ENCODE assay signal across 18 cellular contexts in the genomic region with DNA sequence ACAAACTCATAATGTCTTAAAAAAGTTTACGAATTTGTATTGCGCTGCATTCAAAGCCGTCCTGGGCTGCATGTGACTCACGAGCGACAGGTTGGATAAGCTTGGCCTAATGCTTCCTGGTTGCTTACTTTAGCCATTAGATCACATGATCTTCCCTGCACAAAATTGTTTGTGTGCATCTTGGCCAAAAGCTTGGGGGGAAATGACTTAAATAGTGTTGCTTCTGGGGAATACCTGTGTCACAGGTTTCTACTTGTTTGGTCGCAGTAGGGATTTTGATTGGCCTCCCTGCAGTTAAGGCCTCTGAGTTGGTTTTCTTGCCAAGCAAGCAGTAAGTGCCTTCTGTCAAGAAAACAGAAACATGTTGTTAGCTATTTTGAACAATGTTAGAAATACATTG. TPM values are rescaled to one million over a fixed set of nuclear protein-coding genes. Genes with fewer than 3 reads are reported as not detected.
DNase-seq lines count a peak whose midpoint lies in the region; TF ChIP-seq lines count a peak whose summit lies in the region.
"Had no signal": no experiment of that assay in that cellular context is flagged by ENCODE, and none has a peak within 500 bp of the region (broad histone marks: within the 10 kb centered on the region; RNA-seq: fewer than 3 reads in every experiment).

No MANE protein-coding gene starts in this region.

- H3K4me3 ChIP-seq in HEK293 (ENCODE audit: low read depth, low read length) (no peak overlapping the region), iPS-20b (ENCODE audit: low read length) (no peak overlapping the region), smooth muscle cell (no peak overlapping the region)
- H3K4me3 ChIP-seq: HAP-1 had no signal

- TF ChIP-seq CTCF in HEK293 (tag by site-specific recombination; IDR thresholded peaks at IDR 0.05): no peak
- no peak for TF ChIP-seq CTCF in brain (conservative IDR thresholded peaks at IDR 0.05)
- TF ChIP-seq CTCF in smooth muscle cell (IDR thresholded peaks at IDR 0.05; ENCODE audit: borderline replicate concordance, insufficient read depth, poor library complexity, severe bottlenecking): no peak

- H4K20me1 ChIP-seq in smooth muscle cell (ENCODE audit: low read depth): peaks cover 4% of the 10 kb centered on the region

- CTCF ChIA-PET in HEK293 (lab: Yijun Ruan, JAX): interaction anchor here (1.0 to 2.4 kb wide), 3 partner anchors 11 to 77 kb away, joined by 3 to 17 read pairs (median 4); no protein-coding TSS in a partner anchor

- no peaks in the 10 kb centered on the region for H3K27me3 Mint-ChIP-seq in brain
- H3K27me3 Mint-ChIP-seq: activated CD4-positive, alpha-beta memory T cell treated with anti-CD3 and anti-CD28 coated beads for 36 hours; activated naive CD8-positive, alpha-beta T cell treated with anti-CD3 and anti-CD28 coated beads, Interleukin-2, amount 10 ng/mL, durations not matched to agents 7 days and 5 days; naive thymus-derived CD4-positive, alpha-beta T cell; stimulated activated naive CD8-positive, alpha-beta T cell treated with anti-CD3 and anti-CD28 coated beads, Interleukin-15, amount 100 ng/mL, for 72 hours had no signal

- no peaks in the 10 kb centered on the region for H3F3A ChIP-seq in smooth muscle cell (ENCODE audit: low read depth)

- no peaks in the 10 kb centered on the region for H3K79me2 ChIP-seq in smooth muscle cell (ENCODE audit: low read depth)

- 74% methylated on average over 6 of the region's 6 CpGs for WGBS in smooth muscle cell (ENCODE audit: low lambda C conversion rate)

- H3K9me3 Mint-ChIP-seq in brain: no peaks in the 10 kb centered on the region
- H3K9me3 Mint-ChIP-seq: activated CD4-positive, alpha-beta memory T cell treated with anti-CD3 and anti-CD28 coated beads for 36 hours; activated naive CD8-positive, alpha-beta T cell treated with anti-CD3 and anti-CD28 coated beads, Interleukin-2, amount 10 ng/mL, durations not matched to agents 7 days and 5 days; naive thymus-derived CD4-positive, alpha-beta T cell; stimulated activated naive CD8-positive, alpha-beta T cell treated with anti-CD3 and anti-CD28 coated beads, Interleukin-15, amount 100 ng/mL, for 72 hours had no signal

- H3K4me1 Mint-ChIP-seq in brain: peaks cover 14% of the 10 kb centered on the region

- H2AFZ ChIP-seq in smooth muscle cell (ENCODE audit: low read depth): no peak overlapping the region

- H3K27ac Mint-ChIP-seq in brain: peak overlapping the region in 3 of 5 experiments; percentile 70 to 86 (median 81)
- H3K27ac Mint-ChIP-seq: activated CD4-positive, alpha-beta memory T cell treated with anti-CD3 and anti-CD28 coated beads for 36 hours; activated naive CD8-positive, alpha-beta T cell treated with anti-CD3 and anti-CD28 coated beads, Interleukin-2, amount 10 ng/mL, durations not matched to agents 7 days and 5 days; naive thymus-derived CD4-positive, alpha-beta T cell had no signal

- H3K27me3 ChIP-seq in iPS-20b (ENCODE audit: insufficient read depth, low read length) (no peaks in the 10 kb centered on the region), smooth muscle cell (ENCODE audit: low read depth) (no peaks in the 10 kb centered on the region)

- no peak overlapping the region for H3K4me2 ChIP-seq in smooth muscle cell

- H3K36me3 Mint-ChIP-seq in brain: peaks cover 31% of the 10 kb centered on the region

- H3K36me3 ChIP-seq in HEK293 (ENCODE audit: control insufficient read depth in 2 of 2, insufficient read depth in 1 of 2, low read length in 2 of 2): peaks cover 45 to 59% of the 10 kb centered on the region in 2 experiments
- peaks cover 34% of the 10 kb centered on the region for H3K36me3 ChIP-seq in iPS-20b (ENCODE audit: insufficient read depth, low read depth, low read length)
- H3K36me3 ChIP-seq in smooth muscle cell (ENCODE audit: low read depth): no peaks in the 10 kb centered on the region

- peaks cover 6% of the 10 kb centered on the region; the same call in 1 of the 2 replicates for H3K4me1 ChIP-seq in HEK293 (ENCODE audit: control insufficient read depth, insufficient read depth, low read length)
- H3K4me1 ChIP-seq in iPS-20b (ENCODE audit: insufficient read depth, low read length): peaks cover 13% of the 10 kb centered on the region
- peaks cover 28% of the 10 kb centered on the region for H3K4me1 ChIP-seq in smooth muscle cell (ENCODE audit: low read depth)

- H3K4me3 Mint-ChIP-seq in brain: no peak overlapping the region
- H3K4me3 Mint-ChIP-seq: activated CD4-positive, alpha-beta memory T cell treated with anti-CD3 and anti-CD28 coated beads for 36 hours; activated naive CD8-positive, alpha-beta T cell treated with anti-CD3 and anti-CD28 coated beads, Interleukin-2, amount 10 ng/mL, durations not matched to agents 7 days and 5 days; naive thymus-derived CD4-positive, alpha-beta T cell; stimulated activated naive CD8-positive, alpha-beta T cell treated with anti-CD3 and anti-CD28 coated beads, Interleukin-15, amount 100 ng/mL, for 72 hours had no signal

- peak overlapping the region; percentile 60; the same call in 1 of the 2 replicates for H3K9ac ChIP-seq in iPS-20b (ENCODE audit: low read depth, low read length)
- no peak overlapping the region for H3K9ac ChIP-seq in smooth muscle cell (ENCODE audit: low read depth)

- DNase-seq in smooth muscle cell (lab: John Stamatoyannopoulos, UW; ENCODE audit: unreplicated experiment): no peak
- no peak for DNase-seq in mucosa of gallbladder (ENCODE audit: low spot score)
- DNase-seq in RKO (ENCODE audit: low spot score): no peak
- DNase-seq in KG1 (lab: John Stamatoyannopoulos, UW): no peak
- no peak for DNase-seq in MV-4-11 (lab: John Stamatoyannopoulos, UW)
- DNase-seq: activated CD4-positive, alpha-beta memory T cell treated with anti-CD3 and anti-CD28 coated beads for 36 hours; activated naive CD8-positive, alpha-beta T cell treated with anti-CD3 and anti-CD28 coated beads, Interleukin-2, amount 10 ng/mL, durations not matched to agents 7 days and 5 days; activated T-cell treated with anti-CD3 and anti-CD28 coated beads, Interleukin-2, amount 50 U/mL, for 48 hours; COR-L47; naive thymus-derived CD4-positive, alpha-beta T cell; NCI-H187 treated with DMSO at 0.1 percent for 48 hours; NCI-H524 treated with DMSO at 0.1 percent for 48 hours; OCI-M1; stimulated activated naive CD8-positive, alpha-beta T cell treated with anti-CD3 and anti-CD28 coated beads, Interleukin-15, amount 100 ng/mL, for 72 hours had no signal

- no peak overlapping the region for H3K27ac ChIP-seq in HEK293 (ENCODE audit: extremely low read depth, low read depth, low read length)
- peak overlapping the region; percentile 46 for H3K27ac ChIP-seq in iPS-20b (ENCODE audit: low read length)
- H3K27ac ChIP-seq in smooth muscle cell (ENCODE audit: low read depth): peak overlapping the region; percentile 36

- no peaks in the 10 kb centered on the region for H3K9me3 ChIP-seq in HEK293 (ENCODE audit: control insufficient read depth, insufficient read depth, low read depth, low read length)
- no peaks in the 10 kb centered on the region for H3K9me3 ChIP-seq in iPS-20b (ENCODE audit: insufficient read depth, low read depth, low read length)
- H3K9me3 ChIP-seq in smooth muscle cell (replicated peaks; ENCODE audit: low read depth): no peaks in the 10 kb centered on the region
- H3K9me3 ChIP-seq: HAP-1 had no signal

- POLR2A ChIA-PET in HEK293 (lab: Yijun Ruan, JAX): interaction anchor here (0.5 kb wide), 1 partner anchor 33 kb away, joined by 3 read pairs; no protein-coding TSS in a partner anchor

TF ChIP-seq in HEK293, 187 proteins besides CTCF, POLR2A, EP300 and RAD21:
- TF ChIP-seq, protein P1, sequence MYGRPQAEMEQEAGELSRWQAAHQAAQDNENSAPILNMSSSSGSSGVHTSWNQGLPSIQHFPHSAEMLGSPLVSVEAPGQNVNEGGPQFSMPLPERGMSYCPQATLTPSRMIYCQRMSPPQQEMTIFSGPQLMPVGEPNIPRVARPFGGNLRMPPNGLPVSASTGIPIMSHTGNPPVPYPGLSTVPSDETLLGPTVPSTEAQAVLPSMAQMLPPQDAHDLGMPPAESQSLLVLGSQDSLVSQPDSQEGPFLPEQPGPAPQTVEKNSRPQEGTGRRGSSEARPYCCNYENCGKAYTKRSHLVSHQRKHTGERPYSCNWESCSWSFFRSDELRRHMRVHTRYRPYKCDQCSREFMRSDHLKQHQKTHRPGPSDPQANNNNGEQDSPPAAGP (tag by site-specific recombination; IDR thresholded peaks at IDR 0.05): no peak
- no peak for TF ChIP-seq ZNF529 (tag by site-specific recombination; IDR thresholded peaks at IDR 0.05; ENCODE audit: insufficient replicate concordance)
- peak; percentile 93 for TF ChIP-seq SCRT2 (tag by site-specific recombination; IDR thresholded peaks at IDR 0.05)
- peak; percentile 84 for TF ChIP-seq SCRT1 (tag by site-specific recombination; IDR thresholded peaks at IDR 0.05; ENCODE audit: borderline replicate concordance)

RNA-seq across cellular contexts. Expression of a gene that starts 39.6 kb away (rescaled TPM):
- polyA plus RNA-seq in brain (ENCODE audit: insufficient read depth, low read depth, low replicate concordance) (27.2 TPM), smooth muscle cell (40.4 and 59.1 TPM in 2 replicates)
- total RNA-seq in smooth muscle cell (47.1 and 62.1 TPM in 2 replicates), mucosa of gallbladder (16.5 TPM)

RNA-seq across cellular contexts. Expression of a gene that starts 43.4 kb away (rescaled TPM):
- polyA plus RNA-seq in brain (ENCODE audit: insufficient read depth, low read depth, low replicate concordance) (16.2 TPM), smooth muscle cell (6.0 and 9.7 TPM in 2 replicates)
- total RNA-seq in smooth muscle cell (10.8 and 11.8 TPM in 2 replicates), mucosa of gallbladder (14.5 TPM)

RNA-seq across cellular contexts. Expression of a gene that starts 43.5 kb away (rescaled TPM):
- polyA plus RNA-seq in brain (ENCODE audit: insufficient read depth, low read depth, low replicate concordance) (43.0 TPM), smooth muscle cell (16.4 and 21.4 TPM in 2 replicates)
- total RNA-seq in smooth muscle cell (33.9 and 38.9 TPM in 2 replicates), mucosa of gallbladder (74.6 TPM)
